Comparison of ENCODE assay signal across 1 cellular context in genomic region chr18:79026491-79026890, GRCh38.
A peak's percentile ranks its signal among the peaks of the same experiment; 100 is the strongest.
TF ChIP-seq lines count a peak whose summit lies in the region.

No MANE protein-coding gene starts in this region.

TF ChIP-seq in H1, 55 proteins besides CTCF, POLR2A, EP300 and RAD21:
- TF ChIP-seq NANOG (IDR thresholded peaks at IDR 0.05; ENCODE audit: insufficient read depth, low read depth, low read length, poor library complexity, severe bottlenecking) = peak; percentile 39
- peak; percentile 77 for TF ChIP-seq YY1 (IDR thresholded peaks at IDR 0.05; ENCODE audit: low read depth, low read length)
- TF ChIP-seq CREB1 (IDR thresholded peaks at IDR 0.05) = peak; percentile 54; the same call in 1 of the 2 replicates
- TF ChIP-seq POU5F1 (IDR thresholded peaks at IDR 0.05; ENCODE audit: low read depth, low read length) = peak; percentile 85; the same call in 1 of the 2 replicates
- TF ChIP-seq TCF12 (IDR thresholded peaks at IDR 0.05; ENCODE audit: low read depth, low read length) = 0 out of 2 replicates have a peak, but pooled peaks have one; percentile 59
- TF ChIP-seq CHD2 (IDR thresholded peaks at IDR 0.05; ENCODE audit: low read length) = peak; percentile 39; the same call in 1 of the 2 replicates
- peak in 1 of 2 experiments; percentile 88; a peak in 1 of 4 replicates for TF ChIP-seq HDAC2 (IDR thresholded peaks at IDR 0.05; ENCODE audit: borderline replicate concordance in 1 of 2, low read depth in 2 of 2, low read length in 2 of 2)
- TF ChIP-seq CEBPB (IDR thresholded peaks at IDR 0.05; ENCODE audit: low read depth, low read length) = no peak
- no peak for TF ChIP-seq TBP (IDR thresholded peaks at IDR 0.05; ENCODE audit: low read depth, low read length)
- TF ChIP-seq RFX5 (IDR thresholded peaks at IDR 0.05; ENCODE audit: borderline replicate concordance, low read depth, low read length) = no peak
- peak; percentile 44; the same call in 1 of the 2 replicates for TF ChIP-seq MAX (IDR thresholded peaks at IDR 0.05)
- 0 out of 2 replicates have a peak, but pooled peaks have one; percentile 43 for TF ChIP-seq ATF2 (IDR thresholded peaks at IDR 0.05; ENCODE audit: low read length)
- TF ChIP-seq TEAD4 (IDR thresholded peaks at IDR 0.05; ENCODE audit: low read depth, low read length) = peak; percentile 51; the same call in 1 of the 2 replicates
TF ChIP-seq in H1: peak in this region for 10.
